9 cellular contexts compared by ENCODE assay signal in genomic region chr13:72839831-72840426, GRCh38. TPM values are rescaled to one million over a fixed set of nuclear protein-coding genes. Genes with fewer than 3 reads are reported as not detected.
DNase-seq lines count a peak whose midpoint lies in the region; ATAC-seq, FAIRE-seq and TF ChIP-seq lines count a peak whose summit lies in the region.
"Had no signal": no experiment of that assay in that cellular context is flagged by ENCODE, and none has a peak within 500 bp of the region (broad histone marks: within the 10 kb centered on the region; RNA-seq: fewer than 3 reads in every experiment).

No MANE protein-coding gene starts in this region.

- peak; percentile 91 for ATAC-seq in HG02798 (IDR thresholded peaks at IDR 0.05; ENCODE audit: poor library complexity, unreplicated experiment)
- ATAC-seq in natural killer cell treated with Interleukin-12 subunit alpha and Interleukin-12 subunit beta and Interleukin-15 and Interleukin-18, amount 100 ng/mL, for 72 hours: peak in 1 of 2 donors; percentile 62

- 90 to 97% (median 92%) methylated on average over 1 of the region's 1 CpG for WGBS in ovary, 3 donors

- no peaks in the 10 kb centered on the region for H3K27me3 ChIP-seq in ovary

- no peaks in the 10 kb centered on the region for H3K4me1 ChIP-seq in ovary (ENCODE audit: insufficient read depth)

- intact Hi-C loops in ovary (cut with DNase I): no loop called here

- peak; percentile 20 for DNase-seq in Ammon's horn (ENCODE audit: low spot score)
- peak; percentile 12 for DNase-seq in GM18507 (ENCODE audit: extremely low spot score, insufficient read length, low read depth)
- peak; percentile 30 for DNase-seq in NCI-H1092 (lab: John Stamatoyannopoulos, UW)
- DNase-seq in activated CD4-positive, alpha-beta T cell treated with anti-CD3 and anti-CD28 coated beads for 4 hours: peak; percentile 15 to 16
- DNase-seq in endothelial cell (ENCODE audit: low spot score): peak; percentile 51
- DNase-seq in natural killer cell treated with Interleukin-12 subunit alpha and Interleukin-12 subunit beta and Interleukin-15 and Interleukin-18, amount 100 ng/mL, for 72 hours (ENCODE audit: low spot score): peak; percentile 59
- DNase-seq in ovary: no peak

- FAIRE-seq in GM18507 (lab: Jason Lieb, UNC): no peak

- peaks cover 5% of the 10 kb centered on the region for H3K4me1 Mint-ChIP-seq in endothelial cell (ENCODE audit: unreplicated experiment)
- peaks cover 0 to 2% of the 10 kb centered on the region in 2 donors for H3K4me1 Mint-ChIP-seq in natural killer cell treated with Interleukin-12 subunit alpha and Interleukin-12 subunit beta and Interleukin-15 and Interleukin-18, amount 100 ng/mL, for 72 hours (ENCODE audit: low read depth in 2 of 2)

- TF ChIP-seq EP300 in ovary (IDR thresholded peaks at IDR 0.05): no peak

- no peak overlapping the region for H3K4me3 Mint-ChIP-seq in endothelial cell (ENCODE audit: unreplicated experiment)
- no peak overlapping the region for H3K4me3 Mint-ChIP-seq in natural killer cell treated with Interleukin-12 subunit alpha and Interleukin-12 subunit beta and Interleukin-15 and Interleukin-18, amount 100 ng/mL, for 72 hours

- no peaks in the 10 kb centered on the region for H3K27me3 Mint-ChIP-seq in endothelial cell (ENCODE audit: unreplicated experiment)
- H3K27me3 Mint-ChIP-seq in natural killer cell treated with Interleukin-12 subunit alpha and Interleukin-12 subunit beta and Interleukin-15 and Interleukin-18, amount 100 ng/mL, for 72 hours: no peaks in the 10 kb centered on the region

- H3K36me3 ChIP-seq in ovary: no peaks in the 10 kb centered on the region

- no peaks in the 10 kb centered on the region for H3K36me3 Mint-ChIP-seq in endothelial cell (ENCODE audit: low read depth, unreplicated experiment)
- H3K36me3 Mint-ChIP-seq in natural killer cell treated with Interleukin-12 subunit alpha and Interleukin-12 subunit beta and Interleukin-15 and Interleukin-18, amount 100 ng/mL, for 72 hours: peaks cover under 1% of the 10 kb centered on the region

- H3K27ac ChIP-seq in ovary: no peak overlapping the region
- H3K27ac ChIP-seq: SK-N-MC had no signal

- H3K9me3 Mint-ChIP-seq in endothelial cell (ENCODE audit: unreplicated experiment): no peaks in the 10 kb centered on the region
- no peaks in the 10 kb centered on the region for H3K9me3 Mint-ChIP-seq in natural killer cell treated with Interleukin-12 subunit alpha and Interleukin-12 subunit beta and Interleukin-15 and Interleukin-18, amount 100 ng/mL, for 72 hours

- H3K4me3 ChIP-seq in ovary: no peak overlapping the region
- H3K4me3 ChIP-seq: SK-N-MC had no signal

- TF ChIP-seq POLR2A in ovary (IDR thresholded peaks at IDR 0.05): no peak

- no peak overlapping the region for H3K27ac Mint-ChIP-seq in endothelial cell (ENCODE audit: unreplicated experiment)
- H3K27ac Mint-ChIP-seq in natural killer cell treated with Interleukin-12 subunit alpha and Interleukin-12 subunit beta and Interleukin-15 and Interleukin-18, amount 100 ng/mL, for 72 hours: no peak overlapping the region

- no peaks in the 10 kb centered on the region for H3K9me3 ChIP-seq in ovary

- TF ChIP-seq CTCF in endothelial cell (IDR thresholded peaks at IDR 0.05; ENCODE audit: unreplicated experiment) (peak; percentile 66), ovary (IDR thresholded peaks at IDR 0.05) (no peak)

RNA-seq across cellular contexts. Expression of gene PIBF1, which starts 58.0 kb away (rescaled TPM):
- 24.0 TPM for total RNA-seq in endothelial cell (ENCODE audit: unreplicated experiment)
- 10 to 100 TPM; 15.2 to 46.3 TPM for total RNA-seq in natural killer cell treated with Interleukin-12 subunit alpha and Interleukin-12 subunit beta and Interleukin-15 and Interleukin-18, amount 100 ng/mL, for 72 hours
- total RNA-seq in ovary: 10 to 100 TPM; 18.2 to 45.7 (median 24.5) TPM
- polyA plus RNA-seq in ovary: 10 to 100 TPM in 1 of 2 donors, 1 to 10 TPM in 1; 9.8 to 13.9 TPM

RNA-seq across cellular contexts. Expression of gene DIS3, which starts 58.2 kb away (rescaled TPM):
- total RNA-seq in endothelial cell (ENCODE audit: unreplicated experiment): 39.1 TPM
- 10 to 100 TPM; 41.6 to 47.6 TPM for total RNA-seq in natural killer cell treated with Interleukin-12 subunit alpha and Interleukin-12 subunit beta and Interleukin-15 and Interleukin-18, amount 100 ng/mL, for 72 hours
- total RNA-seq in ovary: 10 to 100 TPM; 20.3 to 30.3 (median 28.8) TPM
- 10 to 100 TPM; 10.7 to 17.0 TPM for polyA plus RNA-seq in ovary

Comparison
In these comparisons a context has a peak if more than half of its experiments do, and no peak if none do; other contexts are left out.
1. DNase-seq: peak in Ammon's horn (single experiment), GM18507 (single experiment), NCI-H1092 (single experiment), activated CD4-positive, alpha-beta T cell treated with anti-CD3 and anti-CD28 coated beads for 4 hours (2 of 2), endothelial cell (single experiment) and natural killer cell treated with Interleukin-12 subunit alpha and Interleukin-12 subunit beta and Interleukin-15 and Interleukin-18, amount 100 ng/mL, for 72 hours (single experiment); none in ovary (0 of 5).